8 cellular contexts compared by ENCODE assay signal in genomic region chr10:103542764-103543616, GRCh38. TPM values are rescaled to one million over a fixed set of nuclear protein-coding genes. Genes with fewer than 3 reads are reported as not detected.
A peak's percentile ranks its signal among the peaks of the same experiment; 100 is the strongest.
DNase-seq lines count a peak whose midpoint lies in the region; ATAC-seq and TF ChIP-seq lines count a peak whose summit lies in the region.

No MANE protein-coding gene starts in this region.

- DNase-seq in GM04504 (ENCODE audit: low read depth) (peak; percentile 17), LHCN-M2 (ENCODE audit: low read depth) (peak; percentile 54), RWPE2 (ENCODE audit: low spot score) (peak; percentile 35), breast epithelium (ENCODE audit: low spot score in 2 of 2) (no peak), islet precursor cell (peak; percentile 89), spleen (peak; percentile 64)
- no peak for DNase-seq in activated CD4-positive, CD25-positive, alpha-beta regulatory T cell treated with anti-CD3 and anti-CD28 coated beads, Interleukin-2, amount 50 U/mL, for 72 hours

- H3K27me3 ChIP-seq in RWPE2 (ENCODE audit: insufficient read depth, poor library complexity, severe bottlenecking) (no peaks in the 10 kb centered on the region), breast epithelium (no peaks in the 10 kb centered on the region), spleen (replicated peaks in 1 of 7) (peaks cover 0 to 18% (median 0%) of the 10 kb centered on the region in 7 donors)

- no peak for TF ChIP-seq POLR2A in breast epithelium (IDR thresholded peaks at IDR 0.05)
- TF ChIP-seq POLR2A in spleen (IDR thresholded peaks at IDR 0.05), result no peak

- 4 to 8% (median 6%) methylated on average over 15 to 17 of the region's 17 CpGs for WGBS in spleen, 5 donors

- TF ChIP-seq CTCF in RWPE2 (IDR thresholded peaks at IDR 0.05; ENCODE audit: poor library complexity, severe bottlenecking) (peak; percentile 61), breast epithelium (IDR thresholded peaks at IDR 0.05) (peak in 1 of 3 donors; percentile 9), spleen (IDR thresholded peaks at IDR 0.05 in 8 of 11, conservative IDR thresholded peaks at IDR 0.05 in 3 of 11) (peak in 7 of 11 experiments; percentile 28 to 58 (median 47))

- H3K4me1 ChIP-seq in RWPE2 (ENCODE audit: insufficient read depth, poor library complexity, severe bottlenecking) (no peaks in the 10 kb centered on the region), breast epithelium (peaks cover 0 to 8% of the 10 kb centered on the region in 2 donors), spleen (peaks cover 8 to 23% (median 13%) of the 10 kb centered on the region in 6 donors)

- intact Hi-C loops in breast epithelium (cut with DNase I; ENCODE audit: low total_unique reads), result no loop called here
- intact Hi-C loops in spleen (cut with DNase I; ENCODE audit: low total_unique reads), result no loop called here

- H3K9me3 ChIP-seq in RWPE2 (ENCODE audit: severe bottlenecking) (no peaks in the 10 kb centered on the region), breast epithelium (no peaks in the 10 kb centered on the region), spleen (no peaks in the 10 kb centered on the region)

- H3K4me3 ChIP-seq in RWPE2 (ENCODE audit: severe bottlenecking) (no peak overlapping the region), breast epithelium (peak overlapping the region; percentile 33 to 54 (median 42)), spleen (peak overlapping the region in 6 of 8 donors; percentile 19 to 63 (median 26))

- H3K36me3 ChIP-seq in RWPE2 (ENCODE audit: low read depth) (no peaks in the 10 kb centered on the region), breast epithelium (no peaks in the 10 kb centered on the region), spleen (no peaks in the 10 kb centered on the region)

- ATAC-seq in RWPE2 (ENCODE audit: low read depth) (peak; percentile 46; the same call in 2 of the 3 replicates), HG03342 (IDR thresholded peaks at IDR 0.05; ENCODE audit: unreplicated experiment) (no peak)

- H3K27ac ChIP-seq in RWPE2 (ENCODE audit: poor library complexity, severe bottlenecking) (no peak overlapping the region), breast epithelium (no peak overlapping the region), spleen (peak overlapping the region in 1 of 8 donors; percentile 30)

RNA-seq across cellular contexts. Expression of gene NEURL1, which starts 49.5 kb away (rescaled TPM):
- 0.06 TPM in 1 of 2 replicates, not detected in the other for total RNA-seq in LHCN-M2 (2014; rRNA removed)
- 0.23 TPM for polyA plus RNA-seq in LHCN-M2 (2012)
- 1 to 10 TPM in 1 of 3 donors, under 1 TPM in 2; 0.16 to 1.5 (median 0.33) TPM for total RNA-seq in breast epithelium
- 1 to 10 TPM in 6 of 7 donors, under 1 TPM in 1; 0.43 to 3.6 (median 2.4) TPM for total RNA-seq in spleen
- 1 to 10 TPM in 2 of 3 donors, under 1 TPM in 1; 0.76 to 2.9 (median 1.4) TPM for polyA plus RNA-seq in spleen

Comparison
In these comparisons a context has a peak if more than half of its experiments do, and no peak if none do; other contexts are left out.
1. DNase-seq: peak in GM04504 (single experiment), LHCN-M2 (single experiment), RWPE2 (single experiment), islet precursor cell (single experiment) and spleen (single experiment); none in breast epithelium (0 of 2) and activated CD4-positive, CD25-positive, alpha-beta regulatory T cell treated with anti-CD3 and anti-CD28 coated beads, Interleukin-2, amount 50 U/mL, for 72 hours (single experiment).